ENCODE assay signal across 17 cellular contexts in genomic region chr2:235500110-235500760, GRCh38.
"Had no signal": no experiment of that assay in that cellular context is flagged by ENCODE, and none has a peak within 500 bp of the region (broad histone marks: within the 10 kb centered on the region; RNA-seq: fewer than 3 reads in every experiment).

No MANE protein-coding gene starts in this region.

- H3K4me3 ChIP-seq: esophagus muscularis mucosa, testis had no signal

- H3K9me3 ChIP-seq: esophagus muscularis mucosa, testis had no signal

- H3K4me3 Mint-ChIP-seq: activated CD8-positive, alpha-beta memory T cell treated with anti-CD3 and anti-CD28 coated beads, Interleukin-2, amount 10 ng/mL, durations not matched to agents 7 days and 5 days; activated T-cell treated with anti-CD3 and anti-CD28 coated beads, Interleukin-2, amount 50 U/mL, for 24 hours; natural killer cell treated with Interleukin-12 subunit alpha and Interleukin-12 subunit beta and Interleukin-15 and Interleukin-18, amount 100 ng/mL, for 72 hours; stimulated activated naive CD8-positive, alpha-beta T cell treated with anti-CD3 and anti-CD28 coated beads, Interleukin-15, amount 100 ng/mL, for 72 hours had no signal

- H3K36me3 Mint-ChIP-seq: activated CD8-positive, alpha-beta memory T cell treated with anti-CD3 and anti-CD28 coated beads, Interleukin-2, amount 10 ng/mL, durations not matched to agents 7 days and 5 days; activated naive CD8-positive, alpha-beta T cell; natural killer cell treated with Interleukin-12 subunit alpha and Interleukin-12 subunit beta and Interleukin-15 and Interleukin-18, amount 100 ng/mL, for 72 hours had no signal

- FAIRE-seq: endometrium had no signal

- H3K36me3 ChIP-seq: brain microvascular endothelial cell, esophagus muscularis mucosa had no signal

- H3K27me3 ChIP-seq: brain microvascular endothelial cell, dorsolateral prefrontal cortex, esophagus muscularis mucosa, testis had no signal

- DNase-seq: activated CD4-positive, alpha-beta T cell treated with anti-CD3 and anti-CD28 coated beads, Interleukin-2, amount 50 U/mL, for 4 hours; activated CD4-positive, CD25-positive, alpha-beta regulatory T cell treated with anti-CD3 and anti-CD28 coated beads, Interleukin-2, amount 50 U/mL, for 72 hours; activated CD8-positive, alpha-beta memory T cell treated with anti-CD3 and anti-CD28 coated beads, Interleukin-2, amount 10 ng/mL, durations not matched to agents 7 days and 5 days; activated effector memory CD4-positive, alpha-beta T cell treated with Interleukin-2 at 50 U/mL for 16 hours; activated T-cell treated with anti-CD3 and anti-CD28 coated beads, Interleukin-2, amount 50 U/mL, for 24 hours; amygdala; brain microvascular endothelial cell; dorsolateral prefrontal cortex; left colon; stimulated activated CD4-positive, alpha-beta T cell treated with anti-CD3 and anti-CD28 coated beads, Interleukin-4, amount 100 ng/mL, for 4 hours; stimulated activated naive CD8-positive, alpha-beta T cell treated with anti-CD3 and anti-CD28 coated beads, Interleukin-15, amount 100 ng/mL, for 72 hours; T-helper 2 cell; testis had no signal

- H3K27ac Mint-ChIP-seq: activated CD8-positive, alpha-beta memory T cell treated with anti-CD3 and anti-CD28 coated beads, Interleukin-2, amount 10 ng/mL, durations not matched to agents 7 days and 5 days; activated naive CD8-positive, alpha-beta T cell; activated T-cell treated with anti-CD3 and anti-CD28 coated beads, Interleukin-2, amount 50 U/mL, for 24 hours; natural killer cell treated with Interleukin-12 subunit alpha and Interleukin-12 subunit beta and Interleukin-15 and Interleukin-18, amount 100 ng/mL, for 72 hours; stimulated activated naive CD8-positive, alpha-beta T cell treated with anti-CD3 and anti-CD28 coated beads, Interleukin-15, amount 100 ng/mL, for 72 hours had no signal

- H3K9me3 Mint-ChIP-seq: activated T-cell treated with anti-CD3 and anti-CD28 coated beads, Interleukin-2, amount 50 U/mL, for 24 hours; natural killer cell treated with Interleukin-12 subunit alpha and Interleukin-12 subunit beta and Interleukin-15 and Interleukin-18, amount 100 ng/mL, for 72 hours; stimulated activated naive CD8-positive, alpha-beta T cell treated with anti-CD3 and anti-CD28 coated beads, Interleukin-15, amount 100 ng/mL, for 72 hours had no signal

- H3K27ac ChIP-seq: brain microvascular endothelial cell, esophagus muscularis mucosa, testis had no signal

- ATAC-seq: activated CD8-positive, alpha-beta memory T cell treated with anti-CD3 and anti-CD28 coated beads, Interleukin-2, amount 10 ng/mL, durations not matched to agents 7 days and 5 days; left colon; natural killer cell treated with Interleukin-12 subunit alpha and Interleukin-12 subunit beta and Interleukin-15 and Interleukin-18, amount 100 ng/mL, for 72 hours; stimulated activated naive CD8-positive, alpha-beta T cell treated with anti-CD3 and anti-CD28 coated beads, Interleukin-15, amount 100 ng/mL, for 72 hours had no signal
